ENCODE assay signal across 11 cellular contexts in genomic region chr1:203557390-203557789, GRCh38.
A peak's percentile ranks its signal among the peaks of the same experiment; 100 is the strongest.
DNase-seq lines count a peak whose midpoint lies in the region; ATAC-seq and TF ChIP-seq lines count a peak whose summit lies in the region.
"Had no signal": no experiment of that assay in that cellular context is flagged by ENCODE, and none has a peak within 500 bp of the region (broad histone marks: within the 10 kb centered on the region; RNA-seq: fewer than 3 reads in every experiment).

No MANE protein-coding gene starts in this region.

- DNase-seq in AG20443 (ENCODE audit: low spot score) (peak; percentile 77), amniotic epithelial cell (ENCODE audit: low read depth) (peak; percentile 77), cardiac muscle cell (ENCODE audit: low read depth in 1 of 2, low spot score in 1 of 2) (peak in 1 of 2 donors; percentile 79), psoas muscle (peak in 1 of 2 donors; percentile 61), retina (no peak)
- no peak for DNase-seq in stimulated activated naive CD4-positive, alpha-beta T cell (lab: John Stamatoyannopoulos, UW)
- no peak for DNase-seq in stimulated activated effector memory CD8-positive, alpha-beta T cell treated with anti-CD3 and anti-CD28 coated beads, Interleukin-12 subunit alpha, Interleukin-12 subunit beta, amount 100 ng/mL, for 72 hours (ENCODE audit: low spot score in 2 of 2)
- no peak for DNase-seq in activated CD4-positive, alpha-beta T cell treated with anti-CD3 and anti-CD28 coated beads, Interleukin-2, amount 50 U/mL, for 1 hour
- DNase-seq: activated CD4-positive, alpha-beta T cell treated with anti-CD3 and anti-CD28 coated beads, Interleukin-2, amount 10 ng/mL, durations not matched to agents 24 days and 14 days had no signal

- intact Hi-C loops in psoas muscle (cut with DNase I) = no loop called here

- peak; percentile 17 to 52 (median 24) for ATAC-seq in psoas muscle
- no peak for ATAC-seq in stimulated activated effector memory CD8-positive, alpha-beta T cell treated with anti-CD3 and anti-CD28 coated beads, Interleukin-12 subunit alpha, Interleukin-12 subunit beta, amount 100 ng/mL, for 72 hours
- ATAC-seq: HCT116 had no signal

- H3K4me3 ChIP-seq in cardiac muscle cell (no peak overlapping the region), psoas muscle (no peak overlapping the region)
- H3K4me3 ChIP-seq: BLaER1 treated with 17β-estradiol and CSF1 and Interleukin-3, amounts not matched to agents 10 nM and 100 nM had no signal

- H3K9me3 ChIP-seq in cardiac muscle cell (ENCODE audit: low read depth) (no peaks in the 10 kb centered on the region), psoas muscle (no peaks in the 10 kb centered on the region)
- H3K9me3 ChIP-seq: BLaER1 treated with 17β-estradiol and CSF1 and Interleukin-3, amounts not matched to agents 10 nM and 100 nM had no signal

- H3K27ac ChIP-seq in cardiac muscle cell (peak overlapping the region; percentile 85), psoas muscle (peak overlapping the region; percentile 78)
- H3K27ac ChIP-seq: BLaER1 treated with 17β-estradiol and CSF1 and Interleukin-3, amounts not matched to agents 10 nM and 100 nM had no signal

- no peaks in the 10 kb centered on the region for H3K36me3 ChIP-seq in cardiac muscle cell
- H3K36me3 ChIP-seq in psoas muscle (ENCODE audit: insufficient read depth in 1 of 2, low read depth in 1 of 2) = no peaks in the 10 kb centered on the region
- H3K36me3 ChIP-seq: BLaER1 treated with 17β-estradiol and CSF1 and Interleukin-3, amounts not matched to agents 10 nM and 100 nM had no signal

- H3K27ac Mint-ChIP-seq in stimulated activated effector memory CD8-positive, alpha-beta T cell treated with anti-CD3 and anti-CD28 coated beads, Interleukin-12 subunit alpha, Interleukin-12 subunit beta, amount 100 ng/mL, for 72 hours = no peak overlapping the region
- H3K27ac Mint-ChIP-seq: activated CD4-positive, alpha-beta T cell treated with anti-CD3 and anti-CD28 coated beads, Interleukin-2, amount 10 ng/mL, durations not matched to agents 24 days and 14 days had no signal

- WGBS in psoas muscle, 3 donors = 44 to 56% (median 49%) methylated on average over 7 of the region's 7 CpGs

- H3K4me3 Mint-ChIP-seq in stimulated activated effector memory CD8-positive, alpha-beta T cell treated with anti-CD3 and anti-CD28 coated beads, Interleukin-12 subunit alpha, Interleukin-12 subunit beta, amount 100 ng/mL, for 72 hours = no peak overlapping the region
- H3K4me3 Mint-ChIP-seq: activated CD4-positive, alpha-beta T cell treated with anti-CD3 and anti-CD28 coated beads, Interleukin-2, amount 10 ng/mL, durations not matched to agents 24 days and 14 days had no signal

- TF ChIP-seq CTCF in cardiac muscle cell (IDR thresholded peaks at IDR 0.05; ENCODE audit: low read depth, low read length) (no peak), psoas muscle (IDR thresholded peaks at IDR 0.05) (no peak)

- peaks cover 60% of the 10 kb centered on the region for H3K4me1 ChIP-seq in cardiac muscle cell (ENCODE audit: low read depth)
- H3K4me1 ChIP-seq in psoas muscle = peaks cover 38% of the 10 kb centered on the region

- H3K9me3 Mint-ChIP-seq in stimulated activated effector memory CD8-positive, alpha-beta T cell treated with anti-CD3 and anti-CD28 coated beads, Interleukin-12 subunit alpha, Interleukin-12 subunit beta, amount 100 ng/mL, for 72 hours = no peaks in the 10 kb centered on the region
- H3K9me3 Mint-ChIP-seq: activated CD4-positive, alpha-beta T cell treated with anti-CD3 and anti-CD28 coated beads, Interleukin-2, amount 10 ng/mL, durations not matched to agents 24 days and 14 days had no signal

- no peaks in the 10 kb centered on the region for H3K27me3 ChIP-seq in cardiac muscle cell
- H3K27me3 ChIP-seq in psoas muscle (ENCODE audit: insufficient read depth in 3 of 3, low read length in 2 of 3) = no peaks in the 10 kb centered on the region
- H3K27me3 ChIP-seq: BLaER1 treated with 17β-estradiol and CSF1 and Interleukin-3, amounts not matched to agents 10 nM and 100 nM had no signal

- H3K36me3 Mint-ChIP-seq in stimulated activated effector memory CD8-positive, alpha-beta T cell treated with anti-CD3 and anti-CD28 coated beads, Interleukin-12 subunit alpha, Interleukin-12 subunit beta, amount 100 ng/mL, for 72 hours = no peaks in the 10 kb centered on the region

- peaks cover 15% of the 10 kb centered on the region for H3K4me1 Mint-ChIP-seq in stimulated activated effector memory CD8-positive, alpha-beta T cell treated with anti-CD3 and anti-CD28 coated beads, Interleukin-12 subunit alpha, Interleukin-12 subunit beta, amount 100 ng/mL, for 72 hours

Comparison
In these comparisons a context has a peak if more than half of its experiments do, and no peak if none do; other contexts are left out.
1. DNase-seq: peak in AG20443 (single experiment) and amniotic epithelial cell (single experiment); none in stimulated activated naive CD4-positive, alpha-beta T cell (0 of 6), stimulated activated effector memory CD8-positive, alpha-beta T cell treated with anti-CD3 and anti-CD28 coated beads, Interleukin-12 subunit alpha, Interleukin-12 subunit beta, amount 100 ng/mL, for 72 hours (0 of 2), retina (single experiment) and activated CD4-positive, alpha-beta T cell treated with anti-CD3 and anti-CD28 coated beads, Interleukin-2, amount 50 U/mL, for 1 hour (single experiment).